Comparison of ENCODE assay signal across 14 cellular contexts in the genomic region with DNA sequence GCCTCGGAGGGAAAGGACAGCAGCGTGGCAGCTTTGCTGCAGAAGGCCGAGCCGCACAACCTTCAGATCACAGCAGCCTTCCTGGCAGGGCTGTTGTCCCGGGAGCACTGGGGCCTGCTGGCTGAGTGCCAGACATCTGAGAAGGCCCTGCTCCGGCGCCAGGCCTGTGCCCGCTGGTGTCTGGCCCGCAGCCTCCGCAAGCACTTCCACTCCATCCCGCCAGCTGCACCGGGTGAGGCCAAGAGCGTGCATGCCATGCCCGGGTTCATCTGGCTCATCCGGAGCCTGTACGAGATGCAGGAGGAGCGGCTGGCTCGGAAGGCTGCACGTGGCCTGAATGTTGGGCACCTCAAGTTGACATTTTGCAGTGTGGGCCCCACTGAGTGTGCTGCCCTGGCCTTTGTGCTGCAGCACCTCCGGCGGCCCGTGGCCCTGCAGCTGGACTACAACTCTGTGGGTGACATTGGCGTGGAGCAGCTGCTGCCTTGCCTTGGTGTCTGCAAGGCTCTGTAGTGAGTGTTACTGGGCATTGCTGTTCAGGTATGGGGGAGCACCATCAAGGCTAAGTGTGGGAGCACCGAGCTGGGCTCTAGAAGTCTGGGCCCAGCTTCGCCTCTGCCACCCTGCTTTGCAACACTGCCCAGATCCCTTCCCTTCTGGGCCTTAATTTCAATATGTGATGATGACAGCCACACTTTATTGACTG. TPM values are rescaled to one million over a fixed set of nuclear protein-coding genes. Genes with fewer than 3 reads are reported as not detected.
A peak's percentile ranks its signal among the peaks of the same experiment; 100 is the strongest.
DNase-seq lines count a peak whose midpoint lies in the region; ATAC-seq and TF ChIP-seq lines count a peak whose summit lies in the region.
"Had no signal": no experiment of that assay in that cellular context is flagged by ENCODE, and none has a peak within 500 bp of the region (broad histone marks: within the 10 kb centered on the region; RNA-seq: fewer than 3 reads in every experiment).

No MANE protein-coding gene starts in this region.

- no peaks in the 10 kb centered on the region for H3K9me3 ChIP-seq in right atrium auricular region

- H3K27me3 ChIP-seq in right atrium auricular region, result no peaks in the 10 kb centered on the region

- no peak overlapping the region for H3K4me3 ChIP-seq in right atrium auricular region

- H3K4me1 ChIP-seq in right atrium auricular region, result no peaks in the 10 kb centered on the region

- peak; percentile 71 for DNase-seq in Right ventricle myocardium inferior (ENCODE audit: missing footprints)
- no peak for DNase-seq in right atrium auricular region (ENCODE audit: low spot score)
- peak in 58 of 61 donors; percentile 15 to 87 (median 62) for DNase-seq in caudate nucleus (lab: John Stamatoyannopoulos, UW)
- peak; percentile 60 for DNase-seq in myocyte (ENCODE audit: low read depth)
- DNase-seq in NCI-H1092 (lab: John Stamatoyannopoulos, UW), result no peak
- no peak for DNase-seq in NCI-H1930 (lab: John Stamatoyannopoulos, UW)
- DNase-seq: ACHN; activated B cell treated with CpG ODN at 0.5 μM for 24 hours; foreskin melanocyte; MM.1S; stimulated activated CD4-positive, alpha-beta T cell treated with anti-CD3 and anti-CD28 coated beads, Interleukin-15, amount 100 ng/mL, for 24 hours had no signal

- intact Hi-C loops in Right ventricle myocardium inferior (cut with DNase I), result no loop called here

- no peak for TF ChIP-seq CTCF in right atrium auricular region (IDR thresholded peaks at IDR 0.05)

- H3K27ac ChIP-seq in right atrium auricular region (no peak overlapping the region), caudate nucleus (ENCODE audit: low read depth, low read length) (peak overlapping the region; percentile 65)

- peak; percentile 73 for ATAC-seq in Right ventricle myocardium inferior
- ATAC-seq in HG02852 (IDR thresholded peaks at IDR 0.05; ENCODE audit: unreplicated experiment), result no peak
- no peak for ATAC-seq in GM21423 (IDR thresholded peaks at IDR 0.05; ENCODE audit: unreplicated experiment)

- H3K36me3 ChIP-seq in right atrium auricular region, result no peaks in the 10 kb centered on the region

RNA-seq across cellular contexts. Expression of gene NOD2, which starts 18.6 kb away (rescaled TPM):
- total RNA-seq in Right ventricle myocardium inferior (0.81 TPM), right atrium auricular region (1 to 10 TPM in 1 of 2 donors, under 1 TPM in 1; 0.44 to 1.6 TPM), myocyte (0.31 and 0.99 TPM in 2 replicates)
- 0.26 TPM for polyA plus RNA-seq in myocyte (2012)
- total RNA-seq: SK-MEL-5 had no signal

RNA-seq across cellular contexts. Expression of gene CYLD, which starts 29.9 kb away (rescaled TPM):
- total RNA-seq in Right ventricle myocardium inferior (27.5 TPM), right atrium auricular region (10 to 100 TPM; 20.0 to 21.2 TPM), myocyte (132 and 161 TPM in 2 replicates)
- polyA plus RNA-seq in myocyte (2012), result 44.0 TPM

RNA-seq across cellular contexts. Expression of gene SNX20, which starts 30.9 kb away (rescaled TPM):
- total RNA-seq in Right ventricle myocardium inferior (0.95 TPM), right atrium auricular region (1 to 10 TPM in 1 of 2 donors, under 1 TPM in 1; 0.89 to 1.9 TPM), myocyte (0.36 and 1.1 TPM in 2 replicates)
- polyA plus RNA-seq in myocyte (2012), result 0.18 TPM
- total RNA-seq: SK-MEL-5 had no signal

Comparison
In these comparisons a context has a peak if more than half of its experiments do, and no peak if none do; other contexts are left out.
1. DNase-seq: peak in Right ventricle myocardium inferior (single experiment), caudate nucleus (58 of 61) and myocyte (single experiment); none in right atrium auricular region (single experiment), NCI-H1092 (single experiment) and NCI-H1930 (0 of 2).